2 cellular contexts compared by ENCODE assay signal in the genomic region with DNA sequence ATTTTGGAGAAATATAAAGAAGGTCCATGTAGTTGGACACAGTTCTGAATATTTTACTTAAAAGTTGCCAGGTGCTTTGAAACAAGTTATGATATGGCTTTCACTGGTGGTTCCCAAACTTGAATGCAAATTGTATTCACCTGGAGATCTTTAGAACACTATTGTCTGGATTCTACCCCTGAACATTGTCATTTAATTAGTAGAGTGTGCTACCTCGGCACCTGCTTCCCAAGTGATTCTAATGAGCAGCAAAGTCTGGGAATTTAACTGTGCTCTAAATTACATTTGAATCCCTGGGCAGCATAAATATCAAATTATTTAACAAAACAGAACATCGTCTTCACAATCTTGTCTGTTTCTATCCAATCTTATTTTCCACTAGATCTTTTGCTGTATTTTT.
TF ChIP-seq lines count a peak whose summit lies in the region.

No MANE protein-coding gene starts in this region.

TF ChIP-seq in GM23338, 12 proteins besides CTCF, POLR2A, EP300 and RAD21 (continued from another document):
- no peak for TF ChIP-seq ZNF331 (CRISPR knock-in tag; IDR thresholded peaks at IDR 0.05; ENCODE audit: low read depth)
- TF ChIP-seq, protein P1, sequence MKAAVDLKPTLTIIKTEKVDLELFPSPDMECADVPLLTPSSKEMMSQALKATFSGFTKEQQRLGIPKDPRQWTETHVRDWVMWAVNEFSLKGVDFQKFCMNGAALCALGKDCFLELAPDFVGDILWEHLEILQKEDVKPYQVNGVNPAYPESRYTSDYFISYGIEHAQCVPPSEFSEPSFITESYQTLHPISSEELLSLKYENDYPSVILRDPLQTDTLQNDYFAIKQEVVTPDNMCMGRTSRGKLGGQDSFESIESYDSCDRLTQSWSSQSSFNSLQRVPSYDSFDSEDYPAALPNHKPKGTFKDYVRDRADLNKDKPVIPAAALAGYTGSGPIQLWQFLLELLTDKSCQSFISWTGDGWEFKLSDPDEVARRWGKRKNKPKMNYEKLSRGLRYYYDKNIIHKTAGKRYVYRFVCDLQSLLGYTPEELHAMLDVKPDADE (IDR thresholded peaks at IDR 0.05), result no peak

TF ChIP-seq in WTC11, 78 proteins besides CTCF, POLR2A, EP300 and RAD21 (continued from another document):
- TF ChIP-seq, protein P2, sequence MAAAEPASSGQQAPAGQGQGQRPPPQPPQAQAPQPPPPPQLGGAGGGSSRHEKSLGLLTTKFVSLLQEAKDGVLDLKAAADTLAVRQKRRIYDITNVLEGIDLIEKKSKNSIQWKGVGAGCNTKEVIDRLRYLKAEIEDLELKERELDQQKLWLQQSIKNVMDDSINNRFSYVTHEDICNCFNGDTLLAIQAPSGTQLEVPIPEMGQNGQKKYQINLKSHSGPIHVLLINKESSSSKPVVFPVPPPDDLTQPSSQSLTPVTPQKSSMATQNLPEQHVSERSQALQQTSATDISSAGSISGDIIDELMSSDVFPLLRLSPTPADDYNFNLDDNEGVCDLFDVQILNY (CRISPR knock-in tag; IDR thresholded peaks at IDR 0.05), result no peak
- TF ChIP-seq ATF1 (CRISPR knock-in tag; IDR thresholded peaks at IDR 0.05) (no peak), ZNF416 (CRISPR knock-in tag; IDR thresholded peaks at IDR 0.05) (no peak), MYBL2 (CRISPR knock-in tag; IDR thresholded peaks at IDR 0.05) (no peak), HMGA2 (CRISPR knock-in tag; IDR thresholded peaks at IDR 0.05) (no peak), NR2C2 (CRISPR knock-in tag; IDR thresholded peaks at IDR 0.05) (no peak), NFYB (CRISPR knock-in tag; conservative IDR thresholded peaks at IDR 0.05; ENCODE audit: low read depth) (no peak), NR3C1 (CRISPR knock-in tag; conservative IDR thresholded peaks at IDR 0.05; ENCODE audit: low read depth) (no peak), JAZF1 (CRISPR knock-in tag; IDR thresholded peaks at IDR 0.05) (no peak)
- TF ChIP-seq, protein P3, sequence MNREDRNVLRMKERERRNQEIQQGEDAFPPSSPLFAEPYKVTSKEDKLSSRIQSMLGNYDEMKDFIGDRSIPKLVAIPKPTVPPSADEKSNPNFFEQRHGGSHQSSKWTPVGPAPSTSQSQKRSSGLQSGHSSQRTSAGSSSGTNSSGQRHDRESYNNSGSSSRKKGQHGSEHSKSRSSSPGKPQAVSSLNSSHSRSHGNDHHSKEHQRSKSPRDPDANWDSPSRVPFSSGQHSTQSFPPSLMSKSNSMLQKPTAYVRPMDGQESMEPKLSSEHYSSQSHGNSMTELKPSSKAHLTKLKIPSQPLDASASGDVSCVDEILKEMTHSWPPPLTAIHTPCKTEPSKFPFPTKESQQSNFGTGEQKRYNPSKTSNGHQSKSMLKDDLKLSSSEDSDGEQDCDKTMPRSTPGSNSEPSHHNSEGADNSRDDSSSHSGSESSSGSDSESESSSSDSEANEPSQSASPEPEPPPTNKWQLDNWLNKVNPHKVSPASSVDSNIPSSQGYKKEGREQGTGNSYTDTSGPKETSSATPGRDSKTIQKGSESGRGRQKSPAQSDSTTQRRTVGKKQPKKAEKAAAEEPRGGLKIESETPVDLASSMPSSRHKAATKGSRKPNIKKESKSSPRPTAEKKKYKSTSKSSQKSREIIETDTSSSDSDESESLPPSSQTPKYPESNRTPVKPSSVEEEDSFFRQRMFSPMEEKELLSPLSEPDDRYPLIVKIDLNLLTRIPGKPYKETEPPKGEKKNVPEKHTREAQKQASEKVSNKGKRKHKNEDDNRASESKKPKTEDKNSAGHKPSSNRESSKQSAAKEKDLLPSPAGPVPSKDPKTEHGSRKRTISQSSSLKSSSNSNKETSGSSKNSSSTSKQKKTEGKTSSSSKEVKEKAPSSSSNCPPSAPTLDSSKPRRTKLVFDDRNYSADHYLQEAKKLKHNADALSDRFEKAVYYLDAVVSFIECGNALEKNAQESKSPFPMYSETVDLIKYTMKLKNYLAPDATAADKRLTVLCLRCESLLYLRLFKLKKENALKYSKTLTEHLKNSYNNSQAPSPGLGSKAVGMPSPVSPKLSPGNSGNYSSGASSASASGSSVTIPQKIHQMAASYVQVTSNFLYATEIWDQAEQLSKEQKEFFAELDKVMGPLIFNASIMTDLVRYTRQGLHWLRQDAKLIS (CRISPR knock-in tag; IDR thresholded peaks at IDR 0.05; ENCODE audit: borderline replicate concordance), result no peak
- TF ChIP-seq, protein P4, sequence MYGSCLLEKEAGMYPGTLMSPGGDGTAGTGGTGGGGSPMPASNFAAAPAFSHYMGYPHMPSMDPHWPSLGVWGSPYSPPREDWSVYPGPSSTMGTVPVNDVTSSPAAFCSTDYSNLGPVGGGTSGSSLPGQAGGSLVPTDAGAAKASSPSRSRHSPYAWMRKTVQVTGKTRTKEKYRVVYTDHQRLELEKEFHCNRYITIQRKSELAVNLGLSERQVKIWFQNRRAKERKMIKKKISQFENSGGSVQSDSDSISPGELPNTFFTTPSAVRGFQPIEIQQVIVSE (CRISPR knock-in tag; IDR thresholded peaks at IDR 0.05; ENCODE audit: borderline replicate concordance), result no peak
- TF ChIP-seq, protein P5, sequence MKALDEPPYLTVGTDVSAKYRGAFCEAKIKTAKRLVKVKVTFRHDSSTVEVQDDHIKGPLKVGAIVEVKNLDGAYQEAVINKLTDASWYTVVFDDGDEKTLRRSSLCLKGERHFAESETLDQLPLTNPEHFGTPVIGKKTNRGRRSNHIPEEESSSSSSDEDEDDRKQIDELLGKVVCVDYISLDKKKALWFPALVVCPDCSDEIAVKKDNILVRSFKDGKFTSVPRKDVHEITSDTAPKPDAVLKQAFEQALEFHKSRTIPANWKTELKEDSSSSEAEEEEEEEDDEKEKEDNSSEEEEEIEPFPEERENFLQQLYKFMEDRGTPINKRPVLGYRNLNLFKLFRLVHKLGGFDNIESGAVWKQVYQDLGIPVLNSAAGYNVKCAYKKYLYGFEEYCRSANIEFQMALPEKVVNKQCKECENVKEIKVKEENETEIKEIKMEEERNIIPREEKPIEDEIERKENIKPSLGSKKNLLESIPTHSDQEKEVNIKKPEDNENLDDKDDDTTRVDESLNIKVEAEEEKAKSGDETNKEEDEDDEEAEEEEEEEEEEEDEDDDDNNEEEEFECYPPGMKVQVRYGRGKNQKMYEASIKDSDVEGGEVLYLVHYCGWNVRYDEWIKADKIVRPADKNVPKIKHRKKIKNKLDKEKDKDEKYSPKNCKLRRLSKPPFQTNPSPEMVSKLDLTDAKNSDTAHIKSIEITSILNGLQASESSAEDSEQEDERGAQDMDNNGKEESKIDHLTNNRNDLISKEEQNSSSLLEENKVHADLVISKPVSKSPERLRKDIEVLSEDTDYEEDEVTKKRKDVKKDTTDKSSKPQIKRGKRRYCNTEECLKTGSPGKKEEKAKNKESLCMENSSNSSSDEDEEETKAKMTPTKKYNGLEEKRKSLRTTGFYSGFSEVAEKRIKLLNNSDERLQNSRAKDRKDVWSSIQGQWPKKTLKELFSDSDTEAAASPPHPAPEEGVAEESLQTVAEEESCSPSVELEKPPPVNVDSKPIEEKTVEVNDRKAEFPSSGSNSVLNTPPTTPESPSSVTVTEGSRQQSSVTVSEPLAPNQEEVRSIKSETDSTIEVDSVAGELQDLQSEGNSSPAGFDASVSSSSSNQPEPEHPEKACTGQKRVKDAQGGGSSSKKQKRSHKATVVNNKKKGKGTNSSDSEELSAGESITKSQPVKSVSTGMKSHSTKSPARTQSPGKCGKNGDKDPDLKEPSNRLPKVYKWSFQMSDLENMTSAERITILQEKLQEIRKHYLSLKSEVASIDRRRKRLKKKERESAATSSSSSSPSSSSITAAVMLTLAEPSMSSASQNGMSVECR (CRISPR knock-in tag; IDR thresholded peaks at IDR 0.05; ENCODE audit: borderline replicate concordance), result no peak
- TF ChIP-seq, protein P6, sequence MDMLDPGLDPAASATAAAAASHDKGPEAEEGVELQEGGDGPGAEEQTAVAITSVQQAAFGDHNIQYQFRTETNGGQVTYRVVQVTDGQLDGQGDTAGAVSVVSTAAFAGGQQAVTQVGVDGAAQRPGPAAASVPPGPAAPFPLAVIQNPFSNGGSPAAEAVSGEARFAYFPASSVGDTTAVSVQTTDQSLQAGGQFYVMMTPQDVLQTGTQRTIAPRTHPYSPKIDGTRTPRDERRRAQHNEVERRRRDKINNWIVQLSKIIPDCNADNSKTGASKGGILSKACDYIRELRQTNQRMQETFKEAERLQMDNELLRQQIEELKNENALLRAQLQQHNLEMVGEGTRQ (CRISPR knock-in tag; IDR thresholded peaks at IDR 0.05), result no peak
TF ChIP-seq in WTC11: peak in this region for 0.
